Comparison of ENCODE assay signal across 9 cellular contexts in genomic region chr6:154951400-154952200, GRCh38. TPM values are rescaled to one million over a fixed set of nuclear protein-coding genes. Genes with fewer than 3 reads are reported as not detected.
DNase-seq lines count a peak whose midpoint lies in the region; ATAC-seq and TF ChIP-seq lines count a peak whose summit lies in the region.
"Had no signal": no experiment of that assay in that cellular context is flagged by ENCODE, and none has a peak within 500 bp of the region (broad histone marks: within the 10 kb centered on the region; RNA-seq: fewer than 3 reads in every experiment).

No MANE protein-coding gene starts in this region.

- H3K9me2 ChIP-seq in GM23338 (ENCODE audit: insufficient read depth), result no peaks in the 10 kb centered on the region; the same call in 1 of the 2 replicates

- H3K9me3 ChIP-seq in neural progenitor cell (ENCODE audit: low read depth), result no peaks in the 10 kb centered on the region

- H3K27me3 ChIP-seq in neural progenitor cell, result no peaks in the 10 kb centered on the region
- no peaks in the 10 kb centered on the region for H3K27me3 ChIP-seq in GM23338 (ENCODE audit: insufficient read depth)

- H3K36me3 Mint-ChIP-seq in IgD-negative memory B cell (peaks cover 8% of the 10 kb centered on the region), neural progenitor cell (peaks cover 30% of the 10 kb centered on the region), GM23338 (ENCODE audit: low read depth) (peaks cover 13% of the 10 kb centered on the region; the same call in 2 of the 3 replicates)
- H3K36me3 Mint-ChIP-seq in activated naive CD8-positive, alpha-beta T cell treated with anti-CD3 and anti-CD28 coated beads, Interleukin-2, amount 50 U/mL, for 24 hours (ENCODE audit: low read depth), result peaks cover 3% of the 10 kb centered on the region

- H3K4me2 ChIP-seq in neural progenitor cell (no peak overlapping the region), GM23338 (no peak overlapping the region)

- DNase-seq in GM13976 (ENCODE audit: low spot score) (peak; percentile 57), neural progenitor cell (ENCODE audit: low spot score) (no peak), GM23338 (ENCODE audit: low spot score) (no peak)
- peak; percentile 7 for DNase-seq in activated naive CD8-positive, alpha-beta T cell treated with anti-CD3 and anti-CD28 coated beads, Interleukin-2, amount 50 U/mL, for 24 hours
- no peak for DNase-seq in activated effector memory CD4-positive, alpha-beta T cell treated with anti-CD3 and anti-CD28 coated beads, Interleukin-2, amount 50 U/mL, for 16 hours
- DNase-seq in activated CD4-positive, CD25-positive, alpha-beta regulatory T cell (lab: John Stamatoyannopoulos, UW), result no peak
- DNase-seq: GM23248 had no signal

- no peaks in the 10 kb centered on the region for H3K36me3 ChIP-seq in neural progenitor cell
- H3K36me3 ChIP-seq in GM23338 (ENCODE audit: insufficient read depth), result no peaks in the 10 kb centered on the region

- no peaks in the 10 kb centered on the region for H3K79me2 ChIP-seq in neural progenitor cell (ENCODE audit: low read depth)
- H3K79me2 ChIP-seq in GM23338 (replicated peaks; ENCODE audit: insufficient read depth), result no peaks in the 10 kb centered on the region

- H4K20me1 ChIP-seq in neural progenitor cell (ENCODE audit: low read depth) (no peaks in the 10 kb centered on the region), GM23338 (replicated peaks; ENCODE audit: insufficient read depth) (no peaks in the 10 kb centered on the region)

- no peak overlapping the region for H3K9ac ChIP-seq in neural progenitor cell
- H3K9ac ChIP-seq: GM23248 had no signal

- H3K9me3 Mint-ChIP-seq in IgD-negative memory B cell (no peaks in the 10 kb centered on the region), neural progenitor cell (no peaks in the 10 kb centered on the region), GM23338 (no peaks in the 10 kb centered on the region)
- H3K9me3 Mint-ChIP-seq in activated naive CD8-positive, alpha-beta T cell treated with anti-CD3 and anti-CD28 coated beads, Interleukin-2, amount 50 U/mL, for 24 hours, result no peaks in the 10 kb centered on the region

- peak overlapping the region in 3 of 4 donors; percentile 18 to 63 (median 37) for H3K4me3 Mint-ChIP-seq in IgD-negative memory B cell
- H3K4me3 Mint-ChIP-seq in activated naive CD8-positive, alpha-beta T cell treated with anti-CD3 and anti-CD28 coated beads, Interleukin-2, amount 50 U/mL, for 24 hours, result no peak overlapping the region
- no peak overlapping the region for H3K4me3 Mint-ChIP-seq in neural progenitor cell
- no peak overlapping the region for H3K4me3 Mint-ChIP-seq in GM23338

- H3F3A ChIP-seq in neural progenitor cell (ENCODE audit: low read depth), result no peaks in the 10 kb centered on the region
- no peaks in the 10 kb centered on the region for H3F3A ChIP-seq in GM23338 (replicated peaks; ENCODE audit: low read depth)

- no peak overlapping the region for H3K27ac ChIP-seq in neural progenitor cell
- H3K27ac ChIP-seq in GM23338 (ENCODE audit: low read depth), result no peak overlapping the region
- H3K27ac ChIP-seq: GM23248 had no signal

- in situ Hi-C loops in GM13976 (cut with MboI; ENCODE audit: low sequenced_read_pairs, unreplicated experiment), result no loop called here

- no peaks in the 10 kb centered on the region for H3K27me3 Mint-ChIP-seq in IgD-negative memory B cell
- H3K27me3 Mint-ChIP-seq in activated naive CD8-positive, alpha-beta T cell treated with anti-CD3 and anti-CD28 coated beads, Interleukin-2, amount 50 U/mL, for 24 hours, result no peaks in the 10 kb centered on the region
- no peaks in the 10 kb centered on the region for H3K27me3 Mint-ChIP-seq in neural progenitor cell (ENCODE audit: insufficient read depth, low read depth)
- H3K27me3 Mint-ChIP-seq in GM23338 (ENCODE audit: insufficient read depth, low read depth, poor library complexity), result peaks cover 1% of the 10 kb centered on the region

- H2AFZ ChIP-seq in neural progenitor cell (replicated peaks) (no peak overlapping the region), GM23338 (no peak overlapping the region)
- H2AFZ ChIP-seq: GM23248 had no signal

- peak; percentile 79 for ATAC-seq in GM21526 (IDR thresholded peaks at IDR 0.05; ENCODE audit: low FRiP score, unreplicated experiment)
- peak; percentile 20 for ATAC-seq in activated naive CD8-positive, alpha-beta T cell treated with anti-CD3 and anti-CD28 coated beads, Interleukin-2, amount 50 U/mL, for 24 hours
- no peak for ATAC-seq in GM23338

- H3K4me1 Mint-ChIP-seq in IgD-negative memory B cell (peaks cover 15 to 25% (median 22%) of the 10 kb centered on the region in 3 donors), neural progenitor cell (no peaks in the 10 kb centered on the region), GM23338 (peaks cover 1% of the 10 kb centered on the region; the same call in 2 of the 3 replicates)
- H3K4me1 Mint-ChIP-seq in activated naive CD8-positive, alpha-beta T cell treated with anti-CD3 and anti-CD28 coated beads, Interleukin-2, amount 50 U/mL, for 24 hours, result peaks cover 21% of the 10 kb centered on the region

- no peak for TF ChIP-seq CTCF in GM13976 (IDR thresholded peaks at IDR 0.05; ENCODE audit: borderline replicate concordance, control extremely low read depth, extremely low read depth, insufficient read depth, missing control alignments)
- TF ChIP-seq CTCF in neural progenitor cell (IDR thresholded peaks at IDR 0.05), result no peak
- TF ChIP-seq CTCF in GM23338 (conservative IDR thresholded peaks at IDR 0.05; ENCODE audit: low read depth in 2 of 2), result no peak

- H3K27ac Mint-ChIP-seq in IgD-negative memory B cell, result peak overlapping the region; percentile 88 to 95 (median 92)
- peak overlapping the region; percentile 61 for H3K27ac Mint-ChIP-seq in activated naive CD8-positive, alpha-beta T cell treated with anti-CD3 and anti-CD28 coated beads, Interleukin-2, amount 50 U/mL, for 24 hours
- H3K27ac Mint-ChIP-seq in neural progenitor cell, result no peak overlapping the region
- no peak overlapping the region for H3K27ac Mint-ChIP-seq in GM23338

- H3K4me1 ChIP-seq in neural progenitor cell, result no peaks in the 10 kb centered on the region
- H3K4me1 ChIP-seq in GM23338 (ENCODE audit: insufficient read depth), result no peaks in the 10 kb centered on the region

- H3K4me3 ChIP-seq in neural progenitor cell, result no peak overlapping the region
- no peak overlapping the region for H3K4me3 ChIP-seq in GM23338
- H3K4me3 ChIP-seq: GM23248 had no signal

TF ChIP-seq in GM23338, 12 proteins besides CTCF, POLR2A, EP300 and RAD21 (continues in another document):
- TF ChIP-seq JUNB (IDR thresholded peaks at IDR 0.05; ENCODE audit: unreplicated experiment) (no peak), EZH2phosphoT487 (IDR thresholded peaks at IDR 0.05; ENCODE audit: unreplicated experiment) (no peak), POLR2AphosphoS5 (IDR thresholded peaks at IDR 0.05; ENCODE audit: low read depth) (no peak), ZNF114 (CRISPR knock-in tag; IDR thresholded peaks at IDR 0.05) (no peak)
- TF ChIP-seq, protein P1, sequence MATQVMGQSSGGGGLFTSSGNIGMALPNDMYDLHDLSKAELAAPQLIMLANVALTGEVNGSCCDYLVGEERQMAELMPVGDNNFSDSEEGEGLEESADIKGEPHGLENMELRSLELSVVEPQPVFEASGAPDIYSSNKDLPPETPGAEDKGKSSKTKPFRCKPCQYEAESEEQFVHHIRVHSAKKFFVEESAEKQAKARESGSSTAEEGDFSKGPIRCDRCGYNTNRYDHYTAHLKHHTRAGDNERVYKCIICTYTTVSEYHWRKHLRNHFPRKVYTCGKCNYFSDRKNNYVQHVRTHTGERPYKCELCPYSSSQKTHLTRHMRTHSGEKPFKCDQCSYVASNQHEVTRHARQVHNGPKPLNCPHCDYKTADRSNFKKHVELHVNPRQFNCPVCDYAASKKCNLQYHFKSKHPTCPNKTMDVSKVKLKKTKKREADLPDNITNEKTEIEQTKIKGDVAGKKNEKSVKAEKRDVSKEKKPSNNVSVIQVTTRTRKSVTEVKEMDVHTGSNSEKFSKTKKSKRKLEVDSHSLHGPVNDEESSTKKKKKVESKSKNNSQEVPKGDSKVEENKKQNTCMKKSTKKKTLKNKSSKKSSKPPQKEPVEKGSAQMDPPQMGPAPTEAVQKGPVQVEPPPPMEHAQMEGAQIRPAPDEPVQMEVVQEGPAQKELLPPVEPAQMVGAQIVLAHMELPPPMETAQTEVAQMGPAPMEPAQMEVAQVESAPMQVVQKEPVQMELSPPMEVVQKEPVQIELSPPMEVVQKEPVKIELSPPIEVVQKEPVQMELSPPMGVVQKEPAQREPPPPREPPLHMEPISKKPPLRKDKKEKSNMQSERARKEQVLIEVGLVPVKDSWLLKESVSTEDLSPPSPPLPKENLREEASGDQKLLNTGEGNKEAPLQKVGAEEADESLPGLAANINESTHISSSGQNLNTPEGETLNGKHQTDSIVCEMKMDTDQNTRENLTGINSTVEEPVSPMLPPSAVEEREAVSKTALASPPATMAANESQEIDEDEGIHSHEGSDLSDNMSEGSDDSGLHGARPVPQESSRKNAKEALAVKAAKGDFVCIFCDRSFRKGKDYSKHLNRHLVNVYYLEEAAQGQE (IDR thresholded peaks at IDR 0.05; ENCODE audit: unreplicated experiment), result no peak
- TF ChIP-seq, protein P2, sequence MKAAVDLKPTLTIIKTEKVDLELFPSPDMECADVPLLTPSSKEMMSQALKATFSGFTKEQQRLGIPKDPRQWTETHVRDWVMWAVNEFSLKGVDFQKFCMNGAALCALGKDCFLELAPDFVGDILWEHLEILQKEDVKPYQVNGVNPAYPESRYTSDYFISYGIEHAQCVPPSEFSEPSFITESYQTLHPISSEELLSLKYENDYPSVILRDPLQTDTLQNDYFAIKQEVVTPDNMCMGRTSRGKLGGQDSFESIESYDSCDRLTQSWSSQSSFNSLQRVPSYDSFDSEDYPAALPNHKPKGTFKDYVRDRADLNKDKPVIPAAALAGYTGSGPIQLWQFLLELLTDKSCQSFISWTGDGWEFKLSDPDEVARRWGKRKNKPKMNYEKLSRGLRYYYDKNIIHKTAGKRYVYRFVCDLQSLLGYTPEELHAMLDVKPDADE (IDR thresholded peaks at IDR 0.05), result no peak

RNA-seq across cellular contexts. Expression of gene TIAM2, which starts 43.5 kb away (rescaled TPM):
- polyA plus RNA-seq in IgD-negative memory B cell, result 5.8 TPM
- 12.7 and 22.8 TPM in 2 replicates for total RNA-seq in neural progenitor cell (ENCODE audit: low replicate concordance)
- 24.4 and 27.8 TPM in 2 replicates for total RNA-seq in GM23338 (2014; rRNA removed; shearing (Covaris generic))
- 13.0 and 14.2 TPM in 2 replicates for polyA plus RNA-seq in GM23338 (2016; fragmentation: Nextera tagmentation; extraction: Ambion mirVana)

Comparison
In these comparisons a context has a peak if more than half of its experiments do, and no peak if none do; other contexts are left out.
1. DNase-seq: peak in GM13976 (single experiment) and activated naive CD8-positive, alpha-beta T cell treated with anti-CD3 and anti-CD28 coated beads, Interleukin-2, amount 50 U/mL, for 24 hours (single experiment); none in neural progenitor cell (single experiment), activated effector memory CD4-positive, alpha-beta T cell treated with anti-CD3 and anti-CD28 coated beads, Interleukin-2, amount 50 U/mL, for 16 hours (single experiment), GM23338 (single experiment) and activated CD4-positive, CD25-positive, alpha-beta regulatory T cell (0 of 4).
2. H3K27ac Mint-ChIP-seq: peak in IgD-negative memory B cell (3 of 3) and activated naive CD8-positive, alpha-beta T cell treated with anti-CD3 and anti-CD28 coated beads, Interleukin-2, amount 50 U/mL, for 24 hours (single experiment); none in neural progenitor cell (single experiment) and GM23338 (single experiment).
3. H3K4me3 Mint-ChIP-seq: peak in IgD-negative memory B cell (3 of 4); none in activated naive CD8-positive, alpha-beta T cell treated with anti-CD3 and anti-CD28 coated beads, Interleukin-2, amount 50 U/mL, for 24 hours (single experiment), neural progenitor cell (single experiment) and GM23338 (single experiment).